Comparison of ENCODE assay signal across 31 cellular contexts in genomic region chr2:66269166-66269565, GRCh38.
"Had no signal": no experiment of that assay in that cellular context is flagged by ENCODE, and none has a peak within 500 bp of the region (broad histone marks: within the 10 kb centered on the region; RNA-seq: fewer than 3 reads in every experiment).

No MANE protein-coding gene starts in this region.

- H3K4me3 ChIP-seq: ovary, psoas muscle, skin epidermis, smooth muscle cell, spleen, suprapubic skin, testis, tibial artery, transverse colon, upper lobe of left lung, vagina had no signal

- DNase-seq: naive B cell; naive thymus-derived CD8-positive, alpha-beta T cell; nucleus accumbens; ovary; posterior cingulate gyrus; psoas muscle; right cardiac atrium; spleen; stimulated activated CD4-positive, alpha-beta T cell treated with anti-CD3 and anti-CD28 coated beads, Interleukin-12 subunit alpha, Interleukin-12 subunit beta, amount 100 ng/mL, for 4 hours; stimulated activated CD4-positive, alpha-beta T cell treated with anti-CD3 and anti-CD28 coated beads, Interleukin-1b, Interleukin-23, amount 100 ng/mL, for 48 hours; stimulated activated CD4-positive, alpha-beta T cell treated with anti-CD3 and anti-CD28 coated beads, Interleukin-4, amount 100 ng/mL, for 1 hour; stimulated activated CD4-positive, alpha-beta T cell treated with anti-CD3 and anti-CD28 coated beads, Interleukin-4, amount 100 ng/mL, for 4 hours; stimulated activated CD8-positive, alpha-beta memory T cell treated with anti-CD3 and anti-CD28 coated beads, Interleukin-4, amount 100 ng/mL, for 48 hours; stimulated activated naive CD4-positive, alpha-beta T cell; stimulated activated naive CD8-positive, alpha-beta T cell treated with anti-CD3 and anti-CD28 coated beads, Interleukin-15, amount 100 ng/mL, for 72 hours; stimulated activated naive CD8-positive, alpha-beta T cell treated with anti-CD3 and anti-CD28 coated beads, Interleukin-15, Interleukin-2, amounts not matched to agents 100 U/mL and 50 U/mL, for 24 hours; substantia nigra; testis; tibial artery; transverse colon; upper lobe of left lung had no signal

- H3K9me3 Mint-ChIP-seq: stimulated activated memory B cell treated with anti-CD40 and anti-IgM and Interleukin-4, amounts not matched to agents 10 μg/mL and 1 μg/mL and 100 μg/mL, for 72 hours; stimulated activated naive CD8-positive, alpha-beta T cell treated with anti-CD3 and anti-CD28 coated beads, Interleukin-15, amount 100 ng/mL, for 72 hours had no signal

- H3K79me2 ChIP-seq: parathyroid adenoma had no signal

- H3K27ac Mint-ChIP-seq: naive B cell; naive thymus-derived CD8-positive, alpha-beta T cell; natural killer cell treated with Interleukin-12 subunit alpha and Interleukin-12 subunit beta and Interleukin-15 and Interleukin-18, amount 100 ng/mL, for 72 hours; stimulated activated memory B cell treated with anti-CD40 and anti-IgM and Interleukin-4, amounts not matched to agents 10 μg/mL and 1 μg/mL and 100 μg/mL, for 72 hours; stimulated activated naive CD8-positive, alpha-beta T cell treated with anti-CD3 and anti-CD28 coated beads, Interleukin-15, amount 100 ng/mL, for 72 hours had no signal

- H3K27me3 ChIP-seq: neutrophil, ovary, spleen, suprapubic skin, testis, tibial artery, transverse colon, upper lobe of left lung, vagina had no signal

- ATAC-seq: naive thymus-derived CD8-positive, alpha-beta T cell; natural killer cell treated with Interleukin-12 subunit alpha and Interleukin-12 subunit beta and Interleukin-15 and Interleukin-18, amount 100 ng/mL, for 72 hours; psoas muscle; right cardiac atrium; sciatic nerve; stimulated activated memory B cell treated with anti-CD40 and anti-IgM and Interleukin-4, amounts not matched to agents 10 μg/mL and 1 μg/mL and 100 μg/mL, for 72 hours; stimulated activated naive CD8-positive, alpha-beta T cell treated with anti-CD3 and anti-CD28 coated beads, Interleukin-15, amount 100 ng/mL, for 72 hours; stimulated activated naive CD8-positive, alpha-beta T cell treated with anti-CD3 and anti-CD28 coated beads, Interleukin-15, Interleukin-2, amounts not matched to agents 100 U/mL and 50 U/mL, for 24 hours had no signal

- H3K36me3 Mint-ChIP-seq: naive B cell; naive thymus-derived CD8-positive, alpha-beta T cell; natural killer cell treated with Interleukin-12 subunit alpha and Interleukin-12 subunit beta and Interleukin-15 and Interleukin-18, amount 100 ng/mL, for 72 hours; stimulated activated memory B cell treated with anti-CD40 and anti-IgM and Interleukin-4, amounts not matched to agents 10 μg/mL and 1 μg/mL and 100 μg/mL, for 72 hours had no signal

- H2AFZ ChIP-seq: parathyroid adenoma had no signal

- H3K9ac ChIP-seq: parathyroid adenoma had no signal

- H3K27ac ChIP-seq: neutrophil, ovary, parathyroid adenoma, psoas muscle, skin epidermis, spleen, suprapubic skin, testis, tibial artery, transverse colon, upper lobe of left lung, vagina had no signal

- H3K4me3 Mint-ChIP-seq: naive B cell; naive thymus-derived CD8-positive, alpha-beta T cell; natural killer cell treated with Interleukin-12 subunit alpha and Interleukin-12 subunit beta and Interleukin-15 and Interleukin-18, amount 100 ng/mL, for 72 hours; stimulated activated memory B cell treated with anti-CD40 and anti-IgM and Interleukin-4, amounts not matched to agents 10 μg/mL and 1 μg/mL and 100 μg/mL, for 72 hours; stimulated activated naive CD8-positive, alpha-beta T cell treated with anti-CD3 and anti-CD28 coated beads, Interleukin-15, amount 100 ng/mL, for 72 hours had no signal

- H3K9me3 ChIP-seq: neutrophil, ovary, psoas muscle, spleen, suprapubic skin, testis, tibial artery, transverse colon, upper lobe of left lung, vagina had no signal

- H3K4me1 ChIP-seq: parathyroid adenoma, psoas muscle, spleen, suprapubic skin, testis, tibial artery, transverse colon, upper lobe of left lung, vagina had no signal

- H3K36me3 ChIP-seq: neutrophil, ovary, spleen, suprapubic skin, tibial artery, transverse colon, upper lobe of left lung, vagina had no signal

- H3K4me2 ChIP-seq: smooth muscle cell had no signal

- H3K27me3 Mint-ChIP-seq: naive B cell; natural killer cell treated with Interleukin-12 subunit alpha and Interleukin-12 subunit beta and Interleukin-15 and Interleukin-18, amount 100 ng/mL, for 72 hours; progenitor cell of endocrine pancreas; stimulated activated memory B cell treated with anti-CD40 and anti-IgM and Interleukin-4, amounts not matched to agents 10 μg/mL and 1 μg/mL and 100 μg/mL, for 72 hours; stimulated activated naive CD8-positive, alpha-beta T cell treated with anti-CD3 and anti-CD28 coated beads, Interleukin-15, amount 100 ng/mL, for 72 hours had no signal

- H3K4me1 Mint-ChIP-seq: naive B cell; naive thymus-derived CD8-positive, alpha-beta T cell; stimulated activated memory B cell treated with anti-CD40 and anti-IgM and Interleukin-4, amounts not matched to agents 10 μg/mL and 1 μg/mL and 100 μg/mL, for 72 hours; stimulated activated naive CD8-positive, alpha-beta T cell treated with anti-CD3 and anti-CD28 coated beads, Interleukin-15, amount 100 ng/mL, for 72 hours had no signal
